21 cellular contexts compared by ENCODE assay signal in genomic region chr2:102081600-102081999, GRCh38.
DNase-seq lines count a peak whose midpoint lies in the region; ATAC-seq and TF ChIP-seq lines count a peak whose summit lies in the region.
"Had no signal": no experiment of that assay in that cellular context is flagged by ENCODE, and none has a peak within 500 bp of the region (broad histone marks: within the 10 kb centered on the region; RNA-seq: fewer than 3 reads in every experiment).

No MANE protein-coding gene starts in this region.

- CTCF ChIA-PET in T-cell (lab: Charles Lee), result no interaction called here

- no peak for TF ChIP-seq POLR2A in prostate gland (IDR thresholded peaks at IDR 0.05)

- H3K36me3 Mint-ChIP-seq in CD4-positive, CD25-positive, alpha-beta regulatory T cell, result no peaks in the 10 kb centered on the region
- no peaks in the 10 kb centered on the region for H3K36me3 Mint-ChIP-seq in T-cell
- H3K36me3 Mint-ChIP-seq in mesothelial cell of epicardium, result no peaks in the 10 kb centered on the region
- H3K36me3 Mint-ChIP-seq: activated naive CD4-positive, alpha-beta T cell treated with anti-CD3 and anti-CD28 coated beads, Interleukin-2, amount 10 ng/mL, durations not matched to agents 7 days and 5 days had no signal

- POLR2A ChIA-PET in T-cell (lab: Charles Lee), result no interaction called here

- DNase-seq in AML-193 (lab: John Stamatoyannopoulos, UW) (peak; percentile 14 to 16), T-cell (no peak), mesothelial cell of epicardium (ENCODE audit: low spot score in 2 of 2, unreplicated experiment in 2 of 2) (no peak), prostate gland (ENCODE audit: low spot score) (no peak), cerebellar nuclear complex (lab: John Stamatoyannopoulos, UW) (no peak)
- DNase-seq in CD4-positive, CD25-positive, alpha-beta regulatory T cell, result no peak
- DNase-seq: activated B cell treated with CpG ODN at 0.5 μM for 24 hours; activated naive CD4-positive, alpha-beta T cell treated with anti-CD3 and anti-CD28 coated beads, Interleukin-2, amount 10 ng/mL, durations not matched to agents 7 days and 5 days; body of pancreas; cortex of kidney; gastrocnemius medialis; HCEC 1CT; KG1; left cardiac atrium; NCI-H1436; NCI-H2227 treated with DMSO at 0.1 percent for 48 hours; stimulated activated CD4-positive, alpha-beta T cell treated with anti-CD3 and anti-CD28 coated beads, Interleukin-4, amount 100 ng/mL, for 1 hour; T-helper 2 cell; testis had no signal

- no peaks in the 10 kb centered on the region for H3K27me3 Mint-ChIP-seq in CD4-positive, CD25-positive, alpha-beta regulatory T cell
- no peaks in the 10 kb centered on the region for H3K27me3 Mint-ChIP-seq in T-cell
- no peaks in the 10 kb centered on the region for H3K27me3 Mint-ChIP-seq in mesothelial cell of epicardium (ENCODE audit: low read depth)
- H3K27me3 Mint-ChIP-seq: activated naive CD4-positive, alpha-beta T cell treated with anti-CD3 and anti-CD28 coated beads, Interleukin-2, amount 10 ng/mL, durations not matched to agents 7 days and 5 days had no signal

- H3K4me3 ChIP-seq in CD4-positive, CD25-positive, alpha-beta regulatory T cell (ENCODE audit: low read depth, low read length), result no peak overlapping the region
- no peak overlapping the region for H3K4me3 ChIP-seq in prostate gland
- H3K4me3 ChIP-seq: body of pancreas, gastrocnemius medialis, testis had no signal

- no peaks in the 10 kb centered on the region for H3K9me3 Mint-ChIP-seq in CD4-positive, CD25-positive, alpha-beta regulatory T cell
- H3K9me3 Mint-ChIP-seq in T-cell (no peaks in the 10 kb centered on the region), mesothelial cell of epicardium (peaks cover 17% of the 10 kb centered on the region)
- H3K9me3 Mint-ChIP-seq: activated B cell treated with CpG ODN at 0.5 μM for 24 hours; activated naive CD4-positive, alpha-beta T cell treated with anti-CD3 and anti-CD28 coated beads, Interleukin-2, amount 10 ng/mL, durations not matched to agents 7 days and 5 days had no signal

- 96% methylated on average over 5 of the region's 5 CpGs for WGBS in prostate gland

- H3K27me3 ChIP-seq in CD4-positive, CD25-positive, alpha-beta regulatory T cell (ENCODE audit: control insufficient read depth, insufficient read depth, low read length), result no peaks in the 10 kb centered on the region
- H3K27me3 ChIP-seq in prostate gland (replicated peaks; ENCODE audit: insufficient read depth), result no peaks in the 10 kb centered on the region
- H3K27me3 ChIP-seq: body of pancreas, gastrocnemius medialis, testis had no signal

- peaks cover 17% of the 10 kb centered on the region for H3K4me1 ChIP-seq in CD4-positive, CD25-positive, alpha-beta regulatory T cell (ENCODE audit: control insufficient read depth, insufficient read depth, low read length, poor library complexity, severe bottlenecking)
- H3K4me1 ChIP-seq in prostate gland (replicated peaks), result no peaks in the 10 kb centered on the region

- intact Hi-C loops in prostate gland (cut with DNase I), result no loop called here

- no peak for ATAC-seq in CD4-positive, CD25-positive, alpha-beta regulatory T cell (ENCODE audit: low read depth in 2 of 2)
- ATAC-seq in T-cell (replicated peaks in 1 of 4) (no peak), GM18870 (IDR thresholded peaks at IDR 0.05; ENCODE audit: unreplicated experiment) (no peak)
- ATAC-seq: body of pancreas, gastrocnemius medialis had no signal

- H3K36me3 ChIP-seq in CD4-positive, CD25-positive, alpha-beta regulatory T cell (ENCODE audit: control insufficient read depth, insufficient read depth, low read length), result no peaks in the 10 kb centered on the region
- no peaks in the 10 kb centered on the region for H3K36me3 ChIP-seq in prostate gland
- H3K36me3 ChIP-seq: gastrocnemius medialis had no signal

- H3K9me3 ChIP-seq in CD4-positive, CD25-positive, alpha-beta regulatory T cell (ENCODE audit: control insufficient read depth in 2 of 2, low read length in 2 of 2), result no peaks in the 10 kb centered on the region
- H3K9me3 ChIP-seq in prostate gland, result no peaks in the 10 kb centered on the region
- H3K9me3 ChIP-seq: body of pancreas, gastrocnemius medialis, testis had no signal

- peak overlapping the region in 1 of 3 donors; percentile 73 for H3K27ac Mint-ChIP-seq in CD4-positive, CD25-positive, alpha-beta regulatory T cell
- H3K27ac Mint-ChIP-seq in T-cell (peak overlapping the region; percentile 35 to 84), mesothelial cell of epicardium (peak overlapping the region; percentile 53)
- H3K27ac Mint-ChIP-seq: activated B cell treated with CpG ODN at 0.5 μM for 24 hours, B cell had no signal

- H3K4me1 Mint-ChIP-seq in CD4-positive, CD25-positive, alpha-beta regulatory T cell, result peaks cover 19 to 42% (median 29%) of the 10 kb centered on the region in 4 donors
- H3K4me1 Mint-ChIP-seq in T-cell (peaks cover 33 to 42% (median 36%) of the 10 kb centered on the region in 3 donors), mesothelial cell of epicardium (peaks cover 14% of the 10 kb centered on the region)

- H3K27ac ChIP-seq in CD4-positive, CD25-positive, alpha-beta regulatory T cell (ENCODE audit: insufficient read depth, low read length, poor library complexity, severe bottlenecking), result no peak overlapping the region
- no peak overlapping the region for H3K27ac ChIP-seq in prostate gland

- H3K4me3 Mint-ChIP-seq in CD4-positive, CD25-positive, alpha-beta regulatory T cell, result peak overlapping the region in 3 of 4 donors; percentile 13 to 33 (median 19)
- H3K4me3 Mint-ChIP-seq in T-cell (peak overlapping the region in 1 of 3 donors; percentile 13), mesothelial cell of epicardium (no peak overlapping the region)
- H3K4me3 Mint-ChIP-seq: activated B cell treated with CpG ODN at 0.5 μM for 24 hours; activated naive CD4-positive, alpha-beta T cell treated with anti-CD3 and anti-CD28 coated beads, Interleukin-2, amount 10 ng/mL, durations not matched to agents 7 days and 5 days; B cell had no signal

- no peak for TF ChIP-seq CTCF in mesothelial cell of epicardium (IDR thresholded peaks at IDR 0.05; ENCODE audit: unreplicated experiment)
- TF ChIP-seq CTCF in prostate gland (IDR thresholded peaks at IDR 0.05), result no peak

Comparison
In these comparisons a context has a peak if more than half of its experiments do, and no peak if none do; other contexts are left out.
1. DNase-seq: peak in AML-193 (2 of 2); none in CD4-positive, CD25-positive, alpha-beta regulatory T cell (0 of 3), T-cell (0 of 34), mesothelial cell of epicardium (0 of 2), prostate gland (single experiment) and cerebellar nuclear complex (0 of 2).